In the genomic region with DNA sequence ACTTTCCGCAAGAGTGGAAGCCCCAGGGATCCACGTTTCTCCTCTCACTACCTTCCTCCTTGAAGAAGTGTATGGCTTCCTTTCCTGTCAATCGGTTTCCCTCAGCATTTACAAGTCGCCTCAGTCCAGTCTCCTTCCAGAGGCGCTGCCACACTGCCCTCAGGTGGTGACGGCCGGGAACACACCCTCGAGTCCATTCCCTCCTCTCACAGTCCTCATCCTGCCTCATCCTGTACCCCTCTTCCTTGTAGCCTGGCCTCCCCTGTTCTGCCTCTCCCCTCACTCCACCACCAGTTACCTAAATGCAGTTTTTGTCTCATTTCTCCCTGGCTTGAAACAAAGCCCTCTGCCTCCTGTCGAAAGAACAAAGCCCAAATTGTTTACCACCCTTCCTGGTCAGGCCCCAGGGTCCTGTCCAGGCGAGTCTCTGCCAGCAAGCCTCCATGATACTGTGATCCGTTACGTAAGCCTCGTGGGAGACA, we compare ENCODE assay signal across 8 cellular contexts. TPM values are rescaled to one million over a fixed set of nuclear protein-coding genes. Genes with fewer than 3 reads are reported as not detected.
DNase-seq lines count a peak whose midpoint lies in the region; ATAC-seq and TF ChIP-seq lines count a peak whose summit lies in the region.

No MANE protein-coding gene starts in this region.

- H3K4me1 ChIP-seq in upper lobe of right lung = peaks cover 11% of the 10 kb centered on the region

- H3K27ac ChIP-seq in SU-DHL-6 (ENCODE audit: low read depth, low read length) (no peak overlapping the region), upper lobe of right lung (no peak overlapping the region)

- no peak overlapping the region for H3K9ac ChIP-seq in SU-DHL-6 (ENCODE audit: low read length)

- H3K27ac Mint-ChIP-seq in activated naive CD4-positive, alpha-beta T cell treated with anti-CD3 and anti-CD28 coated beads, Interleukin-2, amount 50 U/mL, for 24 hours = peak overlapping the region; percentile 98
- no peak overlapping the region for H3K27ac Mint-ChIP-seq in progenitor cell of endocrine pancreas

- no peaks in the 10 kb centered on the region for H3F3A ChIP-seq in SU-DHL-6 (ENCODE audit: insufficient read depth)

- no peaks in the 10 kb centered on the region for H3K79me2 ChIP-seq in SU-DHL-6 (ENCODE audit: insufficient read depth, low read length)

- no peak overlapping the region for H3K4me2 ChIP-seq in SU-DHL-6 (ENCODE audit: low read depth, low read length, poor library complexity, severe bottlenecking)

- H3K4me3 Mint-ChIP-seq in activated naive CD4-positive, alpha-beta T cell treated with anti-CD3 and anti-CD28 coated beads, Interleukin-2, amount 50 U/mL, for 24 hours = peak overlapping the region; percentile 68
- no peak overlapping the region for H3K4me3 Mint-ChIP-seq in progenitor cell of endocrine pancreas (ENCODE audit: low read depth)

- H3K9me3 ChIP-seq in SU-DHL-6 (ENCODE audit: insufficient read depth, low read length) (no peaks in the 10 kb centered on the region), upper lobe of right lung (no peaks in the 10 kb centered on the region)

- TF ChIP-seq CTCF in AG09309 (IDR thresholded peaks at IDR 0.05; ENCODE audit: control insufficient read depth, insufficient read depth, low read depth, low read length, missing control alignments) (peak; percentile 97), SU-DHL-6 (IDR thresholded peaks at IDR 0.05; ENCODE audit: insufficient read depth, low read length, poor library complexity, severe bottlenecking) (peak; percentile 80), progenitor cell of endocrine pancreas (IDR thresholded peaks at IDR 0.05; ENCODE audit: unreplicated experiment) (peak; percentile 89), upper lobe of right lung (IDR thresholded peaks at IDR 0.05) (peak; percentile 95)

- H3K9me2 ChIP-seq in SU-DHL-6 (replicated peaks; ENCODE audit: insufficient read depth, low read length) = no peaks in the 10 kb centered on the region

- no peaks in the 10 kb centered on the region for H3K36me3 Mint-ChIP-seq in activated naive CD4-positive, alpha-beta T cell treated with anti-CD3 and anti-CD28 coated beads, Interleukin-2, amount 50 U/mL, for 24 hours
- peaks cover 10% of the 10 kb centered on the region for H3K36me3 Mint-ChIP-seq in progenitor cell of endocrine pancreas (ENCODE audit: insufficient read depth)

- H3K27me3 ChIP-seq in SU-DHL-6 (ENCODE audit: low read length) = no peaks in the 10 kb centered on the region
- H3K27me3 ChIP-seq in upper lobe of right lung = no peaks in the 10 kb centered on the region

- H4K20me1 ChIP-seq in SU-DHL-6 (ENCODE audit: low read depth, low read length) = no peaks in the 10 kb centered on the region

- H2AFZ ChIP-seq in SU-DHL-6 (ENCODE audit: low read depth, low read length, severe bottlenecking) = peak overlapping the region; percentile 66

- ATAC-seq in GM21390 (IDR thresholded peaks at IDR 0.05; ENCODE audit: unreplicated experiment) (peak; percentile 60), upper lobe of right lung (peak; percentile 99)

- no peaks in the 10 kb centered on the region for H3K27me3 Mint-ChIP-seq in activated naive CD4-positive, alpha-beta T cell treated with anti-CD3 and anti-CD28 coated beads, Interleukin-2, amount 50 U/mL, for 24 hours
- H3K27me3 Mint-ChIP-seq in progenitor cell of endocrine pancreas = no peaks in the 10 kb centered on the region

- H3K4me1 Mint-ChIP-seq in activated naive CD4-positive, alpha-beta T cell treated with anti-CD3 and anti-CD28 coated beads, Interleukin-2, amount 50 U/mL, for 24 hours = peaks cover 34% of the 10 kb centered on the region
- H3K4me1 Mint-ChIP-seq in progenitor cell of endocrine pancreas (ENCODE audit: low read depth) = no peaks in the 10 kb centered on the region

- no peaks in the 10 kb centered on the region for H3K9me3 Mint-ChIP-seq in activated naive CD4-positive, alpha-beta T cell treated with anti-CD3 and anti-CD28 coated beads, Interleukin-2, amount 50 U/mL, for 24 hours
- H3K9me3 Mint-ChIP-seq in progenitor cell of endocrine pancreas (ENCODE audit: low read depth) = no peaks in the 10 kb centered on the region

- no peaks in the 10 kb centered on the region for H3K36me3 ChIP-seq in SU-DHL-6 (ENCODE audit: low read length)
- H3K36me3 ChIP-seq in upper lobe of right lung = peaks cover 16% of the 10 kb centered on the region

- intact Hi-C loops in head of caudate nucleus (cut with DNase I) = loop anchor here (10.0 kb wide), 1 partner anchor 76 kb away; no protein-coding TSS in a partner anchor
- intact Hi-C loops in upper lobe of right lung (cut with DNase I) = loop anchor here (10.0 kb wide), 1 partner anchor 76 kb away; no protein-coding TSS in a partner anchor

- no peak overlapping the region for H3K4me3 ChIP-seq in AG09309 (ENCODE audit: control insufficient read depth, low read depth, low read length)
- H3K4me3 ChIP-seq in SU-DHL-6 (ENCODE audit: insufficient read depth, low read length, poor library complexity, severe bottlenecking) = no peak overlapping the region
- H3K4me3 ChIP-seq in upper lobe of right lung = no peak overlapping the region

- DNase-seq in AG09309 (ENCODE audit: low read depth) (peak; percentile 46), NCI-H1436 (lab: John Stamatoyannopoulos, UW) (peak; percentile 72), head of caudate nucleus (peak; percentile 66 to 97 (median 91)), progenitor cell of endocrine pancreas (ENCODE audit: low spot score, unreplicated experiment) (peak; percentile 82), upper lobe of right lung (peak; percentile 92)

RNA-seq across cellular contexts. Expression of a gene that starts 23.2 kb away (rescaled TPM):
- total RNA-seq in progenitor cell of endocrine pancreas = 28.4 and 32.8 TPM in 2 replicates
- 39.4 TPM for total RNA-seq in upper lobe of right lung

RNA-seq across cellular contexts. Expression of a gene that starts 29.4 kb away (rescaled TPM):
- total RNA-seq in progenitor cell of endocrine pancreas (18.2 and 21.0 TPM in 2 replicates), upper lobe of right lung (8.2 TPM)

RNA-seq across cellular contexts. Expression of a gene that starts 35.2 kb away (rescaled TPM):
- total RNA-seq in progenitor cell of endocrine pancreas = 34.6 and 42.0 TPM in 2 replicates
- total RNA-seq in upper lobe of right lung = 78.9 TPM

RNA-seq across cellular contexts. Expression of a gene that starts 43.3 kb away (rescaled TPM):
- total RNA-seq in progenitor cell of endocrine pancreas (72.0 and 76.4 TPM in 2 replicates), upper lobe of right lung (65.0 TPM)
